ENCODE assay signal across 11 cellular contexts in the genomic region with DNA sequence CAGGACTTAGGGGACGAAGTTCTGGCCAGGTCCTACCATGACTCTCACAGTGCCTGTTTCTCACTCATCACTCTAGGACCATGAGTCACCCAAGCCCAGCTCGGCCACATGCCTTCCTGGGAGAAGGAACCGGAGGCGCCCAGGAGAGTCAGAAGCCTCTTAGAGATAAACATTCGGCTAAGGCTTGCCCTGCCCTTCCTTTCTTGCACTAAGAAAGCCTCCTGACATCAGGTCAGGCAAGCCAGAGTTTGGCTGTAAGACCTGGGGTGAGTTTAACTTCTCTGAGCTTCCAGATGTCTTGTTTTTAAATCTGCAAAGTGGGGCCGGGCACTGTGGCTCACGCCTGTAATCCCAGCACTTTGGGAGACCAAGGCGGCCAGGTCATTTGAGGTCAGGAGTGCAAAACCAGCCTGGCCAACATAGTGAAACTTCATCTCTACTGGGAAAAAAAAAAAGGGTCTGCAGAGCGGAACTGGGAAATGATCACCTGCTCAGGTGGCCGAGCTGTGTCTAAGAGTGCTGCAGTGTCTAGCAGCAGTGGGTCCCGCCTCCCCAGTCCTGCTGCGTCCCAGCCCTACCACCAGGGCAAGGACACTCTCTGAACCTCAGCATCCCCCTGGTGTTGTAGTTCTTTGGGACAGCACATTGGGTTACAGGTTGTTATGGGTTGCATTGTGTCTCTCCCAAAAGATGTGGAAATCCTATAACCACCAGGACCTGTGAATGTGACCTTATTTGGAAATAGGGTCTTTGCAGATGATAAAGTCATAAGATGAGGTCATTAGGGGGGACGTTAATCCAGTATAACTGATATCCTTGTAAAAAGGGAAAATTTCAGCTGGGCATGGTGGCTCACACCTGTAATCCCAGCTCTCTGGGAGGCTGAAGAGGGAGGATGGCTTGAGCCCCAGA. TPM values are rescaled to one million over a fixed set of nuclear protein-coding genes. Genes with fewer than 3 reads are reported as not detected.
A peak's percentile ranks its signal among the peaks of the same experiment; 100 is the strongest.
DNase-seq lines count a peak whose midpoint lies in the region; ATAC-seq and TF ChIP-seq lines count a peak whose summit lies in the region.
"Had no signal": no experiment of that assay in that cellular context is flagged by ENCODE, and none has a peak within 500 bp of the region (broad histone marks: within the 10 kb centered on the region; RNA-seq: fewer than 3 reads in every experiment).

No MANE protein-coding gene starts in this region.

- H2AFZ ChIP-seq in neural progenitor cell (replicated peaks) = no peak overlapping the region

- H3K4me1 ChIP-seq in neural progenitor cell (peaks cover 11% of the 10 kb centered on the region), SJCRH30 (peaks cover 11% of the 10 kb centered on the region)

- H4K20me1 ChIP-seq in neural progenitor cell (ENCODE audit: low read depth) = peaks cover 3% of the 10 kb centered on the region

- H3K36me3 ChIP-seq in neural progenitor cell (no peaks in the 10 kb centered on the region), SJCRH30 (no peaks in the 10 kb centered on the region)

- no peak overlapping the region for H3K9ac ChIP-seq in neural progenitor cell

- no peak overlapping the region for H3K4me3 ChIP-seq in neural progenitor cell
- no peak overlapping the region for H3K4me3 ChIP-seq in SJCRH30

- DNase-seq in ELR (ENCODE audit: low read depth) (peak; percentile 98), NAMALWA (ENCODE audit: low spot score) (peak; percentile 50), dedifferentiated amniotic fluid mesenchymal stem cell (ENCODE audit: extremely low spot score) (peak; percentile 69), neural progenitor cell (ENCODE audit: low spot score) (no peak), SJCRH30 (no peak)
- no peak for DNase-seq in stimulated activated CD4-positive, alpha-beta T cell treated with anti-CD3 and anti-CD28 coated beads, Interleukin-4, amount 100 ng/mL, for 24 hours
- DNase-seq: activated CD8-positive, alpha-beta memory T cell treated with anti-CD3 and anti-CD28 coated beads, Interleukin-2, amount 50 U/mL, for 48 hours; left cardiac atrium; NCI-H187 treated with DMSO at 0.1 percent for 48 hours had no signal

- no peaks in the 10 kb centered on the region for H3K36me3 Mint-ChIP-seq in neural progenitor cell

- H3K4me2 ChIP-seq in neural progenitor cell = no peak overlapping the region

- peaks cover 30% of the 10 kb centered on the region for H3K79me2 ChIP-seq in neural progenitor cell (ENCODE audit: low read depth)

- H3K9me3 ChIP-seq in neural progenitor cell (ENCODE audit: low read depth) (no peaks in the 10 kb centered on the region), SJCRH30 (replicated peaks) (peaks cover 5% of the 10 kb centered on the region; the same call in 1 of the 2 replicates)

- ATAC-seq in GM19452 (IDR thresholded peaks at IDR 0.05; ENCODE audit: unreplicated experiment) (no peak), HG03196 (IDR thresholded peaks at IDR 0.05; ENCODE audit: unreplicated experiment) (no peak)

- peaks cover 9% of the 10 kb centered on the region for H3F3A ChIP-seq in neural progenitor cell (ENCODE audit: low read depth)

- H3K27ac Mint-ChIP-seq in neural progenitor cell = no peak overlapping the region

- TF ChIP-seq CTCF in neural progenitor cell (IDR thresholded peaks at IDR 0.05) = no peak

- H3K27me3 ChIP-seq in neural progenitor cell (no peaks in the 10 kb centered on the region), SJCRH30 (no peaks in the 10 kb centered on the region)

- peaks cover 21% of the 10 kb centered on the region for H3K4me1 Mint-ChIP-seq in neural progenitor cell

- H3K27me3 Mint-ChIP-seq in neural progenitor cell (ENCODE audit: insufficient read depth, low read depth) = peaks cover under 1% of the 10 kb centered on the region

- peak overlapping the region; percentile 79 for H3K4me3 Mint-ChIP-seq in neural progenitor cell

- H3K27ac ChIP-seq in neural progenitor cell (no peak overlapping the region), SJCRH30 (no peak overlapping the region)

- peaks cover 3% of the 10 kb centered on the region for H3K9me3 Mint-ChIP-seq in neural progenitor cell

RNA-seq across cellular contexts. Expression of gene CARS1, which starts 1.8 kb away (rescaled TPM):
- total RNA-seq in neural progenitor cell (ENCODE audit: low replicate concordance) = 17.2 and 22.3 TPM in 2 replicates
- total RNA-seq in SJCRH30 (2014; rRNA removed; shearing (Covaris generic)) = 25.0 and 32.0 TPM in 2 replicates

Comparison
In these comparisons a context has a peak if more than half of its experiments do, and no peak if none do; other contexts are left out.
1. DNase-seq: peak in ELR (single experiment), NAMALWA (single experiment) and dedifferentiated amniotic fluid mesenchymal stem cell (single experiment); none in neural progenitor cell (single experiment), stimulated activated CD4-positive, alpha-beta T cell treated with anti-CD3 and anti-CD28 coated beads, Interleukin-4, amount 100 ng/mL, for 24 hours (single experiment) and SJCRH30 (0 of 2).